In the genomic region with DNA sequence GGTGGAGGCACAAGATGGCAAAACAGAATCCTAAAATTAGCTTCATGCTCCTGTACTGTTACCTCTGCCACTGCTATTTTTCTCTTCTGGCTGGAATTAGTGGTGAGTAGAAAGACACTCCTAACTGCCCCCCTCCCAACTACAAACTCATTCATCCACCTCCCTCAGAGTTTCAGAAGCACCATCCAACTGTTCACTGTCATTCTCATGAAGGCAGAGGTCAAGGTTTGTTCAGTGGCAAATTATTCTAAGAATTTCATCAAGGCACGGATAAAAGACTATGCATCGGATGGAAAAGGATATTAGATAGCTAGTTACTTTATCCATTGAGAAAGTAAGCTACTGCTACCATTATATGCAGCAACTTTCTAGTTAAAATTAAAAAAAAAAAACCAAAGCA, we compare ENCODE assay signal across 1 cellular context.
TF ChIP-seq lines count a peak whose summit lies in the region.

No MANE protein-coding gene starts in this region.

TF ChIP-seq in IMR-90, 13 proteins besides CTCF, POLR2A, EP300 and RAD21 (continued from another document):
- no peak for TF ChIP-seq ELK1 (IDR thresholded peaks at IDR 0.05; ENCODE audit: borderline replicate concordance, low read depth, low read length)
- TF ChIP-seq CHD1 (IDR thresholded peaks at IDR 0.05; ENCODE audit: low read depth, low read length) = no peak
- TF ChIP-seq CEBPB (IDR thresholded peaks at IDR 0.05; ENCODE audit: low read depth, low read length) = no peak
- no peak for TF ChIP-seq NFE2L2 (IDR thresholded peaks at IDR 0.05; ENCODE audit: low read depth, low read length)
- TF ChIP-seq RCOR1 (IDR thresholded peaks at IDR 0.05; ENCODE audit: insufficient replicate concordance, low read length) = no peak
- no peak for TF ChIP-seq MXI1 (IDR thresholded peaks at IDR 0.05; ENCODE audit: borderline replicate concordance, low read depth, low read length)
- no peak for TF ChIP-seq BHLHE40 (IDR thresholded peaks at IDR 0.05; ENCODE audit: low read depth, low read length)
- TF ChIP-seq FOS (IDR thresholded peaks at IDR 0.05; ENCODE audit: low read depth, low read length) = no peak
- no peak for TF ChIP-seq MAZ (IDR thresholded peaks at IDR 0.05; ENCODE audit: borderline replicate concordance, low read depth, low read length)
